Comparison of ENCODE assay signal across 1 cellular context in the genomic region with DNA sequence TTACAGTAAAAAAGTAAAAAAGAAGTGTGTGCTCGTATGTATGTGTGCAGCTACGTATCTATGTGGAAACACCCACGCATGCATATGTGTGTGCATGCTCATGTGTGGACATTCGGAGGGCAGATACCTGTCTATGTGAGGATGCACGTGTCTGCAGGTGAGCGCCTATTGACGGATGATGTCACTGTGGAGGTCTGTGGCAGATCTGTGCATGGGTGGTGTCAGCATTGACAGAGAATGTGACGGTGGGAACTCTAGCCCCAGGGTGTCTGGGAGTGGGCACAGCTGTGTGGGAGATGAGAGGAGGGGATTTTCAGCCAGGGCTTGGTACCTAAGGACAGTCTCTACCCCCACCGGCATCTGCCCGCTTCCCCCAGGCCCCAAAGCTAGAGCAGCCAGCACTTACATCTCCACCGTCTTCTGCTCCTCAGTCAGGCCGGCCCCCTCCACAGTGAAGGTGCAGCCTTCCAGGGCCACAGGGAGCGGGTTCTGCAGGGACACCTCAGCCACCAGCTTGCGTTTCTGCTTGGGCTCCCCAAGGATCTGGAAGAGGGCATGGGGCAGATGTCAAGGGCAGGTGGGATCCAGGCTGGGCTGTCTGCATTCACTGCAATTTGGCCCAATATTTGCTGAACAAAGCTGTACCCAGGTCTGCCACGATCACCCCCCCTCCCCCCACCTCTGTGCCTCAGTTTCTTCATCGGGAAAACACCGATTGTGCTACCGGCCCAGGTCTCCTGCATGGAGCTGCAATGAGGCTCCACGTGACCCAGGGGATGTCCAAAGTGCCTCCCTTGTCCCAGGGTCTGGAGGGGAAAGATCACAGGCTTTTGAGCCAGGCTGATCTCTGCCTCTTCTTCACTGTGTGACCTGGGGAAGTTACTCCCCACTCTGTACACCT.
TF ChIP-seq lines count a peak whose summit lies in the region.

No MANE protein-coding gene starts in this region.

TF ChIP-seq in GM23338, 12 proteins besides CTCF, POLR2A, EP300 and RAD21:
- no peak for TF ChIP-seq JUNB (IDR thresholded peaks at IDR 0.05; ENCODE audit: unreplicated experiment)
- no peak for TF ChIP-seq EZH2phosphoT487 (IDR thresholded peaks at IDR 0.05; ENCODE audit: unreplicated experiment)
- no peak for TF ChIP-seq EZH2 (IDR thresholded peaks at IDR 0.05; ENCODE audit: low read depth, unreplicated experiment)
- no peak for TF ChIP-seq NANOG (IDR thresholded peaks at IDR 0.05; ENCODE audit: borderline replicate concordance)
- TF ChIP-seq, protein P1, sequence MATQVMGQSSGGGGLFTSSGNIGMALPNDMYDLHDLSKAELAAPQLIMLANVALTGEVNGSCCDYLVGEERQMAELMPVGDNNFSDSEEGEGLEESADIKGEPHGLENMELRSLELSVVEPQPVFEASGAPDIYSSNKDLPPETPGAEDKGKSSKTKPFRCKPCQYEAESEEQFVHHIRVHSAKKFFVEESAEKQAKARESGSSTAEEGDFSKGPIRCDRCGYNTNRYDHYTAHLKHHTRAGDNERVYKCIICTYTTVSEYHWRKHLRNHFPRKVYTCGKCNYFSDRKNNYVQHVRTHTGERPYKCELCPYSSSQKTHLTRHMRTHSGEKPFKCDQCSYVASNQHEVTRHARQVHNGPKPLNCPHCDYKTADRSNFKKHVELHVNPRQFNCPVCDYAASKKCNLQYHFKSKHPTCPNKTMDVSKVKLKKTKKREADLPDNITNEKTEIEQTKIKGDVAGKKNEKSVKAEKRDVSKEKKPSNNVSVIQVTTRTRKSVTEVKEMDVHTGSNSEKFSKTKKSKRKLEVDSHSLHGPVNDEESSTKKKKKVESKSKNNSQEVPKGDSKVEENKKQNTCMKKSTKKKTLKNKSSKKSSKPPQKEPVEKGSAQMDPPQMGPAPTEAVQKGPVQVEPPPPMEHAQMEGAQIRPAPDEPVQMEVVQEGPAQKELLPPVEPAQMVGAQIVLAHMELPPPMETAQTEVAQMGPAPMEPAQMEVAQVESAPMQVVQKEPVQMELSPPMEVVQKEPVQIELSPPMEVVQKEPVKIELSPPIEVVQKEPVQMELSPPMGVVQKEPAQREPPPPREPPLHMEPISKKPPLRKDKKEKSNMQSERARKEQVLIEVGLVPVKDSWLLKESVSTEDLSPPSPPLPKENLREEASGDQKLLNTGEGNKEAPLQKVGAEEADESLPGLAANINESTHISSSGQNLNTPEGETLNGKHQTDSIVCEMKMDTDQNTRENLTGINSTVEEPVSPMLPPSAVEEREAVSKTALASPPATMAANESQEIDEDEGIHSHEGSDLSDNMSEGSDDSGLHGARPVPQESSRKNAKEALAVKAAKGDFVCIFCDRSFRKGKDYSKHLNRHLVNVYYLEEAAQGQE (IDR thresholded peaks at IDR 0.05; ENCODE audit: unreplicated experiment): no peak
TF ChIP-seq in GM23338: peak in this region for 0.
